ENCODE assay signal across 1 cellular context in the genomic region with DNA sequence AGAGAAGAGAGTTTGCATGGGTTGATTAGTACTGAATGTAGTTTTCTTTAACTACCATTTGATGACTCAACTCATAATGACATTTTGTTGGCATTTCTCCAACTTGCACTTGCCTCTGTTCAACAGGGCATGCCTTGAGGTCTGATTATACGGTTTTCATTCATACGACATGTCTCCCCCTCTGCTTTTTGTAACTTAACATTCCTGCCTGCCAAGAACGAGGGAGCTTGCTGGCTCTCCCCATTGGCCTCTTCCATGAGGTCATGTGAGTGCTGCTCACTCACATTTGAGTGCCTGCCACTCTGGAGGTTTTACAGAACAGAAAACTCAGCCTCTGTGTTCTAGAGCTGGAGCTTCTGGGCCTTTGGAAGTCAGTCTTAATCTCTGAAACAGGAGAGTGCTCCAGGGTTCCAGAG.
TF ChIP-seq lines count a peak whose summit lies in the region.

No MANE protein-coding gene starts in this region.

TF ChIP-seq in IMR-90, 13 proteins besides CTCF, POLR2A, EP300 and RAD21 (continued from another document):
- TF ChIP-seq CEBPB (IDR thresholded peaks at IDR 0.05; ENCODE audit: low read depth, low read length) (no peak), MAZ (IDR thresholded peaks at IDR 0.05; ENCODE audit: borderline replicate concordance, low read depth, low read length) (no peak), RCOR1 (IDR thresholded peaks at IDR 0.05; ENCODE audit: insufficient replicate concordance, low read length) (no peak), BHLHE40 (IDR thresholded peaks at IDR 0.05; ENCODE audit: low read depth, low read length) (no peak), SMC3 (IDR thresholded peaks at IDR 0.05; ENCODE audit: low read depth, low read length) (no peak), RFX5 (IDR thresholded peaks at IDR 0.05; ENCODE audit: low read depth, low read length) (no peak), FOS (IDR thresholded peaks at IDR 0.05; ENCODE audit: low read depth, low read length) (no peak)
- TF ChIP-seq, protein P1, sequence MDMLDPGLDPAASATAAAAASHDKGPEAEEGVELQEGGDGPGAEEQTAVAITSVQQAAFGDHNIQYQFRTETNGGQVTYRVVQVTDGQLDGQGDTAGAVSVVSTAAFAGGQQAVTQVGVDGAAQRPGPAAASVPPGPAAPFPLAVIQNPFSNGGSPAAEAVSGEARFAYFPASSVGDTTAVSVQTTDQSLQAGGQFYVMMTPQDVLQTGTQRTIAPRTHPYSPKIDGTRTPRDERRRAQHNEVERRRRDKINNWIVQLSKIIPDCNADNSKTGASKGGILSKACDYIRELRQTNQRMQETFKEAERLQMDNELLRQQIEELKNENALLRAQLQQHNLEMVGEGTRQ (IDR thresholded peaks at IDR 0.05; ENCODE audit: low read depth, low read length): no peak
